12 cellular contexts compared by ENCODE assay signal in genomic region chrX:19750028-19750786, GRCh38.
DNase-seq lines count a peak whose midpoint lies in the region; ATAC-seq, FAIRE-seq and TF ChIP-seq lines count a peak whose summit lies in the region.
"Had no signal": no experiment of that assay in that cellular context is flagged by ENCODE, and none has a peak within 500 bp of the region (broad histone marks: within the 10 kb centered on the region; RNA-seq: fewer than 3 reads in every experiment).

No MANE protein-coding gene starts in this region.

- no peak for TF ChIP-seq CTCF in ovary (IDR thresholded peaks at IDR 0.05)

- H3K9me3 Mint-ChIP-seq in immature natural killer cell: no peaks in the 10 kb centered on the region

- H3K4me1 ChIP-seq in ovary (ENCODE audit: insufficient read depth) (no peaks in the 10 kb centered on the region), HAP-1 (peaks cover 13% of the 10 kb centered on the region)

- TF ChIP-seq EP300 in ovary (IDR thresholded peaks at IDR 0.05): no peak

- 72 to 80% (median 73%) methylated on average over 10 of the region's 10 CpGs for WGBS in ovary, 3 donors

- H3K36me3 ChIP-seq in ovary: no peaks in the 10 kb centered on the region
- no peaks in the 10 kb centered on the region for H3K36me3 ChIP-seq in HAP-1 (replicated peaks)

- intact Hi-C loops in ovary (cut with DNase I): no loop called here

- ATAC-seq in GM21447 (IDR thresholded peaks at IDR 0.05; ENCODE audit: unreplicated experiment): peak; percentile 36
- no peak for ATAC-seq in GM21367 (IDR thresholded peaks at IDR 0.05; ENCODE audit: unreplicated experiment)

- H3K27ac ChIP-seq in ovary: no peak overlapping the region

- H3K27me3 ChIP-seq in ovary: no peaks in the 10 kb centered on the region
- no peaks in the 10 kb centered on the region for H3K27me3 ChIP-seq in HAP-1 (ENCODE audit: low read depth)

- H3K4me1 Mint-ChIP-seq in immature natural killer cell: peaks cover 83 to 94% of the 10 kb centered on the region in 2 donors

- H3K27ac Mint-ChIP-seq in immature natural killer cell: peak overlapping the region; percentile 89 to 98 (median 94)

- TF ChIP-seq POLR2A in GM12891 (IDR thresholded peaks at IDR 0.05; ENCODE audit: low read depth, low read length): no peak
- TF ChIP-seq POLR2A in ovary (IDR thresholded peaks at IDR 0.05): no peak

- in situ Hi-C loops in HAP-1 (cut with MboI; ENCODE audit: low sequenced_read_pairs): no loop called here

- H3K4me3 ChIP-seq in ovary: no peak overlapping the region
- H3K4me3 ChIP-seq in HAP-1: no peak overlapping the region

- DNase-seq in GM12891 (ENCODE audit: insufficient read length, low spot score): no peak
- DNase-seq in NCI-H82 (lab: John Stamatoyannopoulos, UW): peak; percentile 60
- DNase-seq in immature natural killer cell: peak; percentile 31 to 51 (median 33)
- no peak for DNase-seq in ovary
- DNase-seq in HAP-1 (ENCODE audit: low spot score in 2 of 2): no peak
- DNase-seq in superior temporal gyrus (ENCODE audit: extremely low spot score): no peak
- DNase-seq: activated effector memory CD4-positive, alpha-beta T cell treated with anti-CD3 and anti-CD28 coated beads, Interleukin-2, amount 50 U/mL, for 16 hours; DMS79 treated with DMSO at 0.1 percent for 48 hours; effector CD4-positive, alpha-beta T cell; hippocampal formation had no signal

- peaks cover 0 to 18% (median 9%) of the 10 kb centered on the region in 3 donors for H3K27me3 Mint-ChIP-seq in immature natural killer cell (ENCODE audit: low read depth in 3 of 3)

- FAIRE-seq in GM12891 (lab: Jason Lieb, UNC): peak; percentile 97

- H3K4me3 Mint-ChIP-seq in immature natural killer cell: peak overlapping the region in 4 of 5 donors; percentile 18 to 74 (median 62)

- H3K9me3 ChIP-seq in ovary (no peaks in the 10 kb centered on the region), HAP-1 (no peaks in the 10 kb centered on the region; the same call in 1 of the 2 replicates)

- H3K36me3 Mint-ChIP-seq in immature natural killer cell: peaks cover 0 to 2% (median 0%) of the 10 kb centered on the region in 3 donors

TF ChIP-seq in GM12891, 5 proteins besides CTCF, POLR2A, EP300 and RAD21:
- TF ChIP-seq POU2F2 (IDR thresholded peaks at IDR 0.05; ENCODE audit: low read depth, low read length) (peak; percentile 95), PAX5 (IDR thresholded peaks at IDR 0.05; ENCODE audit: insufficient read depth, low read length, severe bottlenecking) (no peak), TAF1 (IDR thresholded peaks at IDR 0.05; ENCODE audit: low read depth, low read length) (no peak), POLR2AphosphoS5 (IDR thresholded peaks at IDR 0.05; ENCODE audit: low read depth, low read length) (no peak), SPI1 (IDR thresholded peaks at IDR 0.05; ENCODE audit: low read depth, low read length) (no peak)

Comparison
In these comparisons a context has a peak if more than half of its experiments do, and no peak if none do; other contexts are left out.
1. DNase-seq: peak in NCI-H82 (single experiment) and immature natural killer cell (3 of 3); none in GM12891 (single experiment), ovary (0 of 5), HAP-1 (0 of 2) and superior temporal gyrus (single experiment).